In the genomic region with DNA sequence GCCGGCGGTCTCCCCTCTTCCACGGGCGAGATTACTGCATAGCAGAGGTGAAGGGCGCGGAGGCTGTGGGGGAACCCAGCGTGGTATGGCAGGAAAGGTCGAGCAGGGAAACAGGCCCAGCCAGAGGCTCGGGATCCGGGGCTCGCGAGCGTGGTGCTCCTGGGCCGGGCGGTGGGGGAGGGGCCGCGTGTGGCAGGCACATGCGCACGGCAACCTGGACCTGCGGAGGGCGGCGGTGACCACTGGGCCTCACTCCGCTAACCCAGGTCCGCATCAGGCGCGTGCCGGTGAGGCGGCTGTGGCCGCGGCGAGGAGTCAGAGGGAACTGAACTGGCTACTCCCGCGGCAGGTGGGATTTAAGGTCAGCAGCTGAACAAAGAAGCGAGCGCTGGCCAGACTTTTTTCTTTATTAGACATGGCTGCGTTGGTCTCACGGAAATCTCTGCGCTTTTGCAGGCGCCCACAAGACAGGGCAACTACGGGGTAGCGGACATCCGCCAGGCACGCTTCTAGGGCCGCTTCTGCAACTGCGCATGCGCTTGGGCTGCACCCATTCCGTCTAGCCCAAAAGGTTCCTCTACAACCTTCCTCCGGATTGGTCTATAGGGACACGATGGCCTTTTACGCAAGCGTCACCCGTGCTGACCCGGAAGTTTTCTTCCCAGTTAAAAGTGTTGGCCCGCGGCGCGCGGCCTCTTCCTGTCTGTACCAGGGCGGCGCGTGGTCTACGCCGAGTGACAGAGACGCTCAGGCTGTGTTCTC, we compare ENCODE assay signal across 1 cellular context.
TF ChIP-seq lines count a peak whose summit lies in the region.

TSS of gene RPS5 (plus strand) at position 694 of the 762 bp plus-strand sequence. CDS start 869 bp downstream, outside the sequence.

TF ChIP-seq in HepG2, 621 proteins besides CTCF, POLR2A, EP300 and RAD21 (continued from another document and continues in another):
- TF ChIP-seq, protein P1, sequence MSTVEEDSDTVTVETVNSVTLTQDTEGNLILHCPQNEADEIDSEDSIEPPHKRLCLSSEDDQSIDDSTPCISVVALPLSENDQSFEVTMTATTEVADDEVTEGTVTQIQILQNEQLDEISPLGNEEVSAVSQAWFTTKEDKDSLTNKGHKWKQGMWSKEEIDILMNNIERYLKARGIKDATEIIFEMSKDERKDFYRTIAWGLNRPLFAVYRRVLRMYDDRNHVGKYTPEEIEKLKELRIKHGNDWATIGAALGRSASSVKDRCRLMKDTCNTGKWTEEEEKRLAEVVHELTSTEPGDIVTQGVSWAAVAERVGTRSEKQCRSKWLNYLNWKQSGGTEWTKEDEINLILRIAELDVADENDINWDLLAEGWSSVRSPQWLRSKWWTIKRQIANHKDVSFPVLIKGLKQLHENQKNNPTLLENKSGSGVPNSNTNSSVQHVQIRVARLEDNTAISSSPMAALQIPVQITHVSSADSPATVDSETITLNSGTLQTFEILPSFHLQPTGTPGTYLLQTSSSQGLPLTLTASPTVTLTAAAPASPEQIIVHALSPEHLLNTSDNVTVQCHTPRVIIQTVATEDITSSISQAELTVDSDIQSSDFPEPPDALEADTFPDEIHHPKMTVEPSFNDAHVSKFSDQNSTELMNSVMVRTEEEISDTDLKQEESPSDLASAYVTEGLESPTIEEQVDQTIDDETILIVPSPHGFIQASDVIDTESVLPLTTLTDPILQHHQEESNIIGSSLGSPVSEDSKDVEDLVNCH (CRISPR knock-in tag; IDR thresholded peaks at IDR 0.05) = no peak
- TF ChIP-seq RXRA (CRISPR knock-in tag; IDR thresholded peaks at IDR 0.05) (peak; percentile 60), ZNF792 (CRISPR knock-in tag; IDR thresholded peaks at IDR 0.05) (0 out of 2 replicates have a peak, but pooled peaks have one; percentile 21), TCF7L2 (IDR thresholded peaks at IDR 0.05; ENCODE audit: low read depth, low read length) (no peak), ZNF678 (CRISPR knock-in tag; IDR thresholded peaks at IDR 0.05) (peak; percentile 42; the same call in 1 of the 2 replicates), SMAD9 (CRISPR knock-in tag; IDR thresholded peaks at IDR 0.05) (no peak), ZNF597 (CRISPR knock-in tag; IDR thresholded peaks at IDR 0.05) (no peak), ZNF260 (CRISPR knock-in tag; IDR thresholded peaks at IDR 0.05; ENCODE audit: borderline replicate concordance, low read depth) (no peak), ISL2 (CRISPR knock-in tag; IDR thresholded peaks at IDR 0.05) (peak; percentile 29; the same call in 1 of the 2 replicates), ZBTB21 (CRISPR knock-in tag; IDR thresholded peaks at IDR 0.05) (0 out of 2 replicates have a peak, but pooled peaks have one; percentile 56), ZNF280D (CRISPR knock-in tag; IDR thresholded peaks at IDR 0.05) (no peak; the same call in 1 of the 2 replicates), SUZ12 (IDR thresholded peaks at IDR 0.05; ENCODE audit: low read depth, low read length) (no peak), YEATS2 (CRISPR knock-in tag; IDR thresholded peaks at IDR 0.05; ENCODE audit: borderline replicate concordance) (peak; percentile 95), ERF (CRISPR knock-in tag; IDR thresholded peaks at IDR 0.05) (peak; percentile 31; the same call in 1 of the 2 replicates), JUND (CRISPR knock-in tag; IDR thresholded peaks at IDR 0.05) (0 out of 2 replicates have a peak, but pooled peaks have one; percentile 33), ZNF543 (CRISPR knock-in tag; IDR thresholded peaks at IDR 0.05) (peak; percentile 76), HIVEP1 (CRISPR knock-in tag; IDR thresholded peaks at IDR 0.05) (peak; percentile 90; the same call in 1 of the 2 replicates), ZSCAN29 (CRISPR knock-in tag; conservative IDR thresholded peaks at IDR 0.05) (peak; percentile 48; the same call in 1 of the 2 replicates), SRSF9 (IDR thresholded peaks at IDR 0.05; ENCODE audit: borderline replicate concordance, insufficient read depth, low read depth, low read length, poor library complexity, severe bottlenecking) (no peak), ZKSCAN8 (CRISPR knock-in tag; IDR thresholded peaks at IDR 0.05; ENCODE audit: borderline replicate concordance) (peak; percentile 59; the same call in 1 of the 2 replicates), HNRNPL (IDR thresholded peaks at IDR 0.05; ENCODE audit: low read depth, low read length) (0 out of 2 replicates have a peak, but pooled peaks have one; percentile 46)
- TF ChIP-seq, protein P2, sequence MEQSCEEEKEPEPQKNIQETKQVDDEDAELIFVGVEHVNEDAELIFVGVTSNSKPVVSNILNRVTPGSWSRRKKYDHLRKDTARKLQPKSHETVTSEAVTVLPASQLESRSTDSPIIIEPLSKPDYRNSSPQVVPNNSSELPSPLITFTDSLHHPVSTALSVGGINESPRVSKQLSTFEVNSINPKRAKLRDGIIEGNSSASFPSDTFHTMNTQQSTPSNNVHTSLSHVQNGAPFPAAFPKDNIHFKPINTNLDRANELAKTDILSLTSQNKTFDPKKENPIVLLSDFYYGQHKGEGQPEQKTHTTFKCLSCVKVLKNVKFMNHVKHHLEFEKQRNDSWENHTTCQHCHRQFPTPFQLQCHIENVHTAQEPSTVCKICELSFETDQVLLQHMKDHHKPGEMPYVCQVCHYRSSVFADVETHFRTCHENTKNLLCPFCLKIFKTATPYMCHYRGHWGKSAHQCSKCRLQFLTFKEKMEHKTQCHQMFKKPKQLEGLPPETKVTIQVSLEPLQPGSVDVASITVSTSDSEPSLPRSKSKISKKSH (CRISPR knock-in tag; IDR thresholded peaks at IDR 0.05; ENCODE audit: borderline replicate concordance) = no peak; the same call in 1 of the 2 replicates
- TF ChIP-seq, protein P3, sequence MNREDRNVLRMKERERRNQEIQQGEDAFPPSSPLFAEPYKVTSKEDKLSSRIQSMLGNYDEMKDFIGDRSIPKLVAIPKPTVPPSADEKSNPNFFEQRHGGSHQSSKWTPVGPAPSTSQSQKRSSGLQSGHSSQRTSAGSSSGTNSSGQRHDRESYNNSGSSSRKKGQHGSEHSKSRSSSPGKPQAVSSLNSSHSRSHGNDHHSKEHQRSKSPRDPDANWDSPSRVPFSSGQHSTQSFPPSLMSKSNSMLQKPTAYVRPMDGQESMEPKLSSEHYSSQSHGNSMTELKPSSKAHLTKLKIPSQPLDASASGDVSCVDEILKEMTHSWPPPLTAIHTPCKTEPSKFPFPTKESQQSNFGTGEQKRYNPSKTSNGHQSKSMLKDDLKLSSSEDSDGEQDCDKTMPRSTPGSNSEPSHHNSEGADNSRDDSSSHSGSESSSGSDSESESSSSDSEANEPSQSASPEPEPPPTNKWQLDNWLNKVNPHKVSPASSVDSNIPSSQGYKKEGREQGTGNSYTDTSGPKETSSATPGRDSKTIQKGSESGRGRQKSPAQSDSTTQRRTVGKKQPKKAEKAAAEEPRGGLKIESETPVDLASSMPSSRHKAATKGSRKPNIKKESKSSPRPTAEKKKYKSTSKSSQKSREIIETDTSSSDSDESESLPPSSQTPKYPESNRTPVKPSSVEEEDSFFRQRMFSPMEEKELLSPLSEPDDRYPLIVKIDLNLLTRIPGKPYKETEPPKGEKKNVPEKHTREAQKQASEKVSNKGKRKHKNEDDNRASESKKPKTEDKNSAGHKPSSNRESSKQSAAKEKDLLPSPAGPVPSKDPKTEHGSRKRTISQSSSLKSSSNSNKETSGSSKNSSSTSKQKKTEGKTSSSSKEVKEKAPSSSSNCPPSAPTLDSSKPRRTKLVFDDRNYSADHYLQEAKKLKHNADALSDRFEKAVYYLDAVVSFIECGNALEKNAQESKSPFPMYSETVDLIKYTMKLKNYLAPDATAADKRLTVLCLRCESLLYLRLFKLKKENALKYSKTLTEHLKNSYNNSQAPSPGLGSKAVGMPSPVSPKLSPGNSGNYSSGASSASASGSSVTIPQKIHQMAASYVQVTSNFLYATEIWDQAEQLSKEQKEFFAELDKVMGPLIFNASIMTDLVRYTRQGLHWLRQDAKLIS (CRISPR knock-in tag; IDR thresholded peaks at IDR 0.05) = no peak; the same call in 1 of the 2 replicates
- TF ChIP-seq, protein P4, sequence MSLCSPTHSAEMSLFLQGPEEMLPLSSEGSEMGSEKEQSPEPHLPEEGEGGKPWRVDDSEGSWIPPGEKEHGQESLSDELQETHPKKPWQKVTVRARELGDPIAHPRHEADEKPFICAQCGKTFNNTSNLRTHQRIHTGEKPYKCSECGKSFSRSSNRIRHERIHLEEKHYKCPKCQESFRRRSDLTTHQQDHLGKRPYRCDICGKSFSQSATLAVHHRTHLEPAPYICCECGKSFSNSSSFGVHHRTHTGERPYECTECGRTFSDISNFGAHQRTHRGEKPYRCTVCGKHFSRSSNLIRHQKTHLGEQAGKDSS (CRISPR knock-in tag; IDR thresholded peaks at IDR 0.05; ENCODE audit: borderline replicate concordance, low read depth) = peak; percentile 91; the same call in 1 of the 2 replicates
- TF ChIP-seq, protein P5, sequence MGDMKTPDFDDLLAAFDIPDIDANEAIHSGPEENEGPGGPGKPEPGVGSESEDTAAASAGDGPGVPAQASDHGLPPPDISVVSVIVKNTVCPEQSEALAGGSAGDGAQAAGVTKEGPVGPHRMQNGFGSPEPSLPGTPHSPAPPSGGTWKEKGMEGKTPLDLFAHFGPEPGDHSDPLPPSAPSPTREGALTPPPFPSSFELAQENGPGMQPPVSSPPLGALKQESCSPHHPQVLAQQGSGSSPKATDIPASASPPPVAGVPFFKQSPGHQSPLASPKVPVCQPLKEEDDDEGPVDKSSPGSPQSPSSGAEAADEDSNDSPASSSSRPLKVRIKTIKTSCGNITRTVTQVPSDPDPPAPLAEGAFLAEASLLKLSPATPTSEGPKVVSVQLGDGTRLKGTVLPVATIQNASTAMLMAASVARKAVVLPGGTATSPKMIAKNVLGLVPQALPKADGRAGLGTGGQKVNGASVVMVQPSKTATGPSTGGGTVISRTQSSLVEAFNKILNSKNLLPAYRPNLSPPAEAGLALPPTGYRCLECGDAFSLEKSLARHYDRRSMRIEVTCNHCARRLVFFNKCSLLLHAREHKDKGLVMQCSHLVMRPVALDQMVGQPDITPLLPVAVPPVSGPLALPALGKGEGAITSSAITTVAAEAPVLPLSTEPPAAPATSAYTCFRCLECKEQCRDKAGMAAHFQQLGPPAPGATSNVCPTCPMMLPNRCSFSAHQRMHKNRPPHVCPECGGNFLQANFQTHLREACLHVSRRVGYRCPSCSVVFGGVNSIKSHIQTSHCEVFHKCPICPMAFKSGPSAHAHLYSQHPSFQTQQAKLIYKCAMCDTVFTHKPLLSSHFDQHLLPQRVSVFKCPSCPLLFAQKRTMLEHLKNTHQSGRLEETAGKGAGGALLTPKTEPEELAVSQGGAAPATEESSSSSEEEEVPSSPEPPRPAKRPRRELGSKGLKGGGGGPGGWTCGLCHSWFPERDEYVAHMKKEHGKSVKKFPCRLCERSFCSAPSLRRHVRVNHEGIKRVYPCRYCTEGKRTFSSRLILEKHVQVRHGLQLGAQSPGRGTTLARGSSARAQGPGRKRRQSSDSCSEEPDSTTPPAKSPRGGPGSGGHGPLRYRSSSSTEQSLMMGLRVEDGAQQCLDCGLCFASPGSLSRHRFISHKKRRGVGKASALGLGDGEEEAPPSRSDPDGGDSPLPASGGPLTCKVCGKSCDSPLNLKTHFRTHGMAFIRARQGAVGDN (CRISPR knock-in tag; IDR thresholded peaks at IDR 0.05) = peak; percentile 97
- TF ChIP-seq, protein P6, sequence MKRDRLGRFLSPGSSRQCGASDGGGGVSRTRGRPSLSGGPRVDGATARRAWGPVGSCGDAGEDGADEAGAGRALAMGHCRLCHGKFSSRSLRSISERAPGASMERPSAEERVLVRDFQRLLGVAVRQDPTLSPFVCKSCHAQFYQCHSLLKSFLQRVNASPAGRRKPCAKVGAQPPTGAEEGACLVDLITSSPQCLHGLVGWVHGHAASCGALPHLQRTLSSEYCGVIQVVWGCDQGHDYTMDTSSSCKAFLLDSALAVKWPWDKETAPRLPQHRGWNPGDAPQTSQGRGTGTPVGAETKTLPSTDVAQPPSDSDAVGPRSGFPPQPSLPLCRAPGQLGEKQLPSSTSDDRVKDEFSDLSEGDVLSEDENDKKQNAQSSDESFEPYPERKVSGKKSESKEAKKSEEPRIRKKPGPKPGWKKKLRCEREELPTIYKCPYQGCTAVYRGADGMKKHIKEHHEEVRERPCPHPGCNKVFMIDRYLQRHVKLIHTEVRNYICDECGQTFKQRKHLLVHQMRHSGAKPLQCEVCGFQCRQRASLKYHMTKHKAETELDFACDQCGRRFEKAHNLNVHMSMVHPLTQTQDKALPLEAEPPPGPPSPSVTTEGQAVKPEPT (CRISPR knock-in tag; IDR thresholded peaks at IDR 0.05; ENCODE audit: low read depth) = peak; percentile 54; the same call in 1 of the 2 replicates
- TF ChIP-seq, protein P7, sequence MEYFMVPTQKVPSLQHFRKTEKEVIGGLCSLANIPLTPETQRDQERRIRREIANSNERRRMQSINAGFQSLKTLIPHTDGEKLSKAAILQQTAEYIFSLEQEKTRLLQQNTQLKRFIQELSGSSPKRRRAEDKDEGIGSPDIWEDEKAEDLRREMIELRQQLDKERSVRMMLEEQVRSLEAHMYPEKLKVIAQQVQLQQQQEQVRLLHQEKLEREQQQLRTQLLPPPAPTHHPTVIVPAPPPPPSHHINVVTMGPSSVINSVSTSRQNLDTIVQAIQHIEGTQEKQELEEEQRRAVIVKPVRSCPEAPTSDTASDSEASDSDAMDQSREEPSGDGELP (IDR thresholded peaks at IDR 0.05; ENCODE audit: borderline replicate concordance, low read depth) = peak; percentile 33; the same call in 1 of the 2 replicates
